ENCODE assay signal across 9 cellular contexts in genomic region chr12:104653730-104654328, GRCh38.
DNase-seq lines count a peak whose midpoint lies in the region; ATAC-seq, FAIRE-seq and TF ChIP-seq lines count a peak whose summit lies in the region.
"Had no signal": no experiment of that assay in that cellular context is flagged by ENCODE, and none has a peak within 500 bp of the region (broad histone marks: within the 10 kb centered on the region; RNA-seq: fewer than 3 reads in every experiment).

No MANE protein-coding gene starts in this region.

- CTCF ChIA-PET in SK-N-SH (lab: Yijun Ruan, JAX), result interaction anchor here (0.9 to 1.2 kb wide), 3 partner anchors 13 to 272 kb away, joined by 3 to 4 read pairs (median 3); no protein-coding TSS in a partner anchor

- DNase-seq in SK-N-SH, result no peak
- no peak for DNase-seq in bronchial epithelial cell (ENCODE audit: low read depth)
- DNase-seq in middle frontal gyrus (ENCODE audit: extremely low spot score, low spot score), result no peak
- DNase-seq in superior temporal gyrus (ENCODE audit: extremely low spot score), result no peak
- DNase-seq: effector CD8-positive, alpha-beta T cell had no signal

- ATAC-seq in SK-N-SH treated with all-trans-retinoic acid at 6 μM for 48 hours (no peak), GM21619 (IDR thresholded peaks at IDR 0.05; ENCODE audit: unreplicated experiment) (no peak)

- no peaks in the 10 kb centered on the region for H3F3A ChIP-seq in SK-N-SH (replicated peaks; ENCODE audit: insufficient read depth)

- no peak overlapping the region for H3K9ac ChIP-seq in SK-N-SH
- no peak overlapping the region for H3K9ac ChIP-seq in KMS-11
- no peak overlapping the region for H3K9ac ChIP-seq in parathyroid adenoma

- H3K4me1 ChIP-seq in SK-N-SH (ENCODE audit: control insufficient read depth in 1 of 2, insufficient read depth in 2 of 2, low read depth in 1 of 2, low read length in 1 of 2) (peaks cover 0 to 34% of the 10 kb centered on the region in 2 experiments; a peak in 2 of 4 replicates), KMS-11 (ENCODE audit: low read depth, poor library complexity, severe bottlenecking) (no peaks in the 10 kb centered on the region), parathyroid adenoma (peaks cover 11% of the 10 kb centered on the region)

- H3K27me3 ChIP-seq in SK-N-SH (ENCODE audit: insufficient read depth) (no peaks in the 10 kb centered on the region), KMS-11 (ENCODE audit: insufficient read depth, low read depth) (no peaks in the 10 kb centered on the region), bronchial epithelial cell (ENCODE audit: control insufficient read depth, insufficient read depth, low read length) (no peaks in the 10 kb centered on the region), parathyroid adenoma (ENCODE audit: control insufficient read depth, insufficient read depth, low read length) (no peaks in the 10 kb centered on the region)

- H3K9me3 ChIP-seq in SK-N-SH, result no peaks in the 10 kb centered on the region
- H3K9me3 ChIP-seq in parathyroid adenoma (ENCODE audit: control insufficient read depth, low read length), result no peaks in the 10 kb centered on the region

- peak; percentile 23 for FAIRE-seq in bronchial epithelial cell (lab: Jason Lieb, UNC)

- H3K27ac ChIP-seq in SK-N-SH (ENCODE audit: low read depth in 2 of 2, low read length in 1 of 2), result no peak overlapping the region
- H3K27ac ChIP-seq in KMS-11, result no peak overlapping the region
- H3K27ac ChIP-seq in parathyroid adenoma, result no peak overlapping the region

- H3K36me3 ChIP-seq in SK-N-SH (replicated peaks in 1 of 2; ENCODE audit: control insufficient read depth in 1 of 2, insufficient read depth in 2 of 2, low read length in 1 of 2) (no peaks in the 10 kb centered on the region), KMS-11 (ENCODE audit: insufficient read depth) (no peaks in the 10 kb centered on the region), bronchial epithelial cell (ENCODE audit: control insufficient read depth, insufficient read depth, low read length) (peaks cover 1% of the 10 kb centered on the region), parathyroid adenoma (ENCODE audit: control insufficient read depth, insufficient read depth, low read length) (no peaks in the 10 kb centered on the region)

- TF ChIP-seq EP300 in SK-N-SH (IDR thresholded peaks at IDR 0.05; ENCODE audit: borderline replicate concordance in 1 of 2, low read depth in 1 of 2, low read length in 1 of 2), result no peak

- H4K20me1 ChIP-seq in SK-N-SH (ENCODE audit: insufficient read depth), result no peaks in the 10 kb centered on the region
- H4K20me1 ChIP-seq in KMS-11 (ENCODE audit: insufficient read depth), result no peaks in the 10 kb centered on the region

- POLR2A ChIA-PET in SK-N-SH (lab: Yijun Ruan, JAX), result no interaction called here

- no peaks in the 10 kb centered on the region for H3K79me2 ChIP-seq in SK-N-SH (ENCODE audit: insufficient read depth)
- no peaks in the 10 kb centered on the region for H3K79me2 ChIP-seq in KMS-11 (ENCODE audit: insufficient read depth, low read depth)
- no peaks in the 10 kb centered on the region for H3K79me2 ChIP-seq in parathyroid adenoma

- H2AFZ ChIP-seq in SK-N-SH (ENCODE audit: low read depth), result no peak overlapping the region
- no peak overlapping the region for H2AFZ ChIP-seq in KMS-11 (ENCODE audit: low read depth)
- no peak overlapping the region for H2AFZ ChIP-seq in parathyroid adenoma

- H3K4me2 ChIP-seq in SK-N-SH (no peak overlapping the region), KMS-11 (no peak overlapping the region), parathyroid adenoma (ENCODE audit: low read length) (no peak overlapping the region)

- TF ChIP-seq CTCF in SK-N-SH (IDR thresholded peaks at IDR 0.05) (peak; percentile 43), KMS-11 (conservative IDR thresholded peaks at IDR 0.05; ENCODE audit: low read depth, low read length) (peak; percentile 39; the same call in 1 of the 2 replicates), bronchial epithelial cell (IDR thresholded peaks at IDR 0.05; ENCODE audit: insufficient read depth, low read length, severe bottlenecking) (peak; percentile 26), parathyroid adenoma (IDR thresholded peaks at IDR 0.05) (peak; percentile 22)

- no peak overlapping the region for H3K4me3 ChIP-seq in SK-N-SH (ENCODE audit: low read depth in 2 of 2, low read length in 1 of 2)
- no peak overlapping the region for H3K4me3 ChIP-seq in KMS-11 (IDR thresholded peaks at IDR 0.05; ENCODE audit: insufficient read depth, low read depth, low read length)
- no peak overlapping the region for H3K4me3 ChIP-seq in bronchial epithelial cell (ENCODE audit: low read depth, low read length)
- no peak overlapping the region for H3K4me3 ChIP-seq in parathyroid adenoma (ENCODE audit: low read depth, low read length)

- H3K9me2 ChIP-seq in SK-N-SH, result no peaks in the 10 kb centered on the region

- no peak for TF ChIP-seq RAD21 in SK-N-SH (IDR thresholded peaks at IDR 0.05; ENCODE audit: low read length)

- 88% methylated on average over 10 of the region's 10 CpGs for WGBS in SK-N-SH (ENCODE audit: low lambda C conversion rate)

TF ChIP-seq in SK-N-SH, 30 proteins besides CTCF, POLR2A, EP300 and RAD21:
- TF ChIP-seq YY1 (IDR thresholded peaks at IDR 0.05; ENCODE audit: low read depth), result no peak
- TF ChIP-seq SMC3 (IDR thresholded peaks at IDR 0.05; ENCODE audit: low read depth, low read length), result peak; percentile 17; the same call in 1 of the 2 replicates

TF ChIP-seq in SK-N-SH treated with all-trans-retinoic acid at 6 μM for 48 hours, 23 proteins besides CTCF, POLR2A, EP300 and RAD21 (continues in another document):
- TF ChIP-seq CSRNP3 (CRISPR knock-in tag; IDR thresholded peaks at IDR 0.05) (no peak), BACH2 (CRISPR knock-in tag; IDR thresholded peaks at IDR 0.05; ENCODE audit: borderline replicate concordance) (no peak), ISL1 (CRISPR knock-in tag; IDR thresholded peaks at IDR 0.05) (no peak), CSDC2 (CRISPR knock-in tag; IDR thresholded peaks at IDR 0.05) (no peak), TSHZ2 (CRISPR knock-in tag; IDR thresholded peaks at IDR 0.05) (no peak), PPARA (CRISPR knock-in tag; IDR thresholded peaks at IDR 0.05; ENCODE audit: borderline replicate concordance) (no peak), ZNF70 (CRISPR knock-in tag; IDR thresholded peaks at IDR 0.05) (no peak), ESRRG (CRISPR knock-in tag; IDR thresholded peaks at IDR 0.05) (no peak), PATZ1 (CRISPR knock-in tag; IDR thresholded peaks at IDR 0.05; ENCODE audit: borderline replicate concordance) (no peak), ZNF565 (CRISPR knock-in tag; conservative IDR thresholded peaks at IDR 0.05; ENCODE audit: low read depth) (no peak)
